Comparison of ENCODE assay signal across 8 cellular contexts in genomic region chr1:239814306-239814881, GRCh38.
DNase-seq lines count a peak whose midpoint lies in the region; ATAC-seq and TF ChIP-seq lines count a peak whose summit lies in the region.

No MANE protein-coding gene starts in this region.

- H3K9me3 ChIP-seq in left lung: no peaks in the 10 kb centered on the region
- H3K9me3 ChIP-seq in upper lobe of right lung: no peaks in the 10 kb centered on the region

- intact Hi-C loops in left lung (cut with DNase I) (no loop called here), upper lobe of right lung (cut with DNase I) (no loop called here)

- TF ChIP-seq CTCF in AG09309 (IDR thresholded peaks at IDR 0.05; ENCODE audit: control insufficient read depth, insufficient read depth, low read depth, low read length, missing control alignments) (peak; percentile 28), left lung (IDR thresholded peaks at IDR 0.05) (no peak), upper lobe of right lung (IDR thresholded peaks at IDR 0.05) (no peak)

- H3K27me3 ChIP-seq in left lung (no peaks in the 10 kb centered on the region), upper lobe of right lung (no peaks in the 10 kb centered on the region)

- no peak overlapping the region for H3K4me3 ChIP-seq in AG09309 (ENCODE audit: control insufficient read depth, low read depth, low read length)
- no peak overlapping the region for H3K4me3 ChIP-seq in left lung
- no peak overlapping the region for H3K4me3 ChIP-seq in upper lobe of right lung

- H3K36me3 ChIP-seq in left lung (no peaks in the 10 kb centered on the region), upper lobe of right lung (no peaks in the 10 kb centered on the region)

- DNase-seq in AG09309 (ENCODE audit: low read depth) (peak; percentile 69), HT1080 (ENCODE audit: low read depth) (peak; percentile 92), amniotic stem cell (lab: John Stamatoyannopoulos, UW) (peak; percentile 80), left lung (no peak), DMS 273 treated with DMSO at 0.1 percent for 48 hours (lab: John Stamatoyannopoulos, UW) (no peak), upper lobe of right lung (no peak), mesenteric fat pad (ENCODE audit: low spot score) (no peak)

- H3K4me1 ChIP-seq in left lung (peaks cover 0 to 29% of the 10 kb centered on the region in 2 donors), upper lobe of right lung (peaks cover 10% of the 10 kb centered on the region)

- H3K27ac ChIP-seq in left lung (no peak overlapping the region), upper lobe of right lung (no peak overlapping the region)

- ATAC-seq in left lung: peak; percentile 68
- ATAC-seq in upper lobe of right lung: no peak
- ATAC-seq in GM18511 (IDR thresholded peaks at IDR 0.05; ENCODE audit: unreplicated experiment): no peak

Comparison
In these comparisons a context has a peak if more than half of its experiments do, and no peak if none do; other contexts are left out.
1. DNase-seq: peak in AG09309 (single experiment), HT1080 (single experiment) and amniotic stem cell (single experiment); none in left lung (0 of 2), DMS 273 treated with DMSO at 0.1 percent for 48 hours (single experiment), upper lobe of right lung (single experiment) and mesenteric fat pad (single experiment).